8 cellular contexts compared by ENCODE assay signal in the genomic region with DNA sequence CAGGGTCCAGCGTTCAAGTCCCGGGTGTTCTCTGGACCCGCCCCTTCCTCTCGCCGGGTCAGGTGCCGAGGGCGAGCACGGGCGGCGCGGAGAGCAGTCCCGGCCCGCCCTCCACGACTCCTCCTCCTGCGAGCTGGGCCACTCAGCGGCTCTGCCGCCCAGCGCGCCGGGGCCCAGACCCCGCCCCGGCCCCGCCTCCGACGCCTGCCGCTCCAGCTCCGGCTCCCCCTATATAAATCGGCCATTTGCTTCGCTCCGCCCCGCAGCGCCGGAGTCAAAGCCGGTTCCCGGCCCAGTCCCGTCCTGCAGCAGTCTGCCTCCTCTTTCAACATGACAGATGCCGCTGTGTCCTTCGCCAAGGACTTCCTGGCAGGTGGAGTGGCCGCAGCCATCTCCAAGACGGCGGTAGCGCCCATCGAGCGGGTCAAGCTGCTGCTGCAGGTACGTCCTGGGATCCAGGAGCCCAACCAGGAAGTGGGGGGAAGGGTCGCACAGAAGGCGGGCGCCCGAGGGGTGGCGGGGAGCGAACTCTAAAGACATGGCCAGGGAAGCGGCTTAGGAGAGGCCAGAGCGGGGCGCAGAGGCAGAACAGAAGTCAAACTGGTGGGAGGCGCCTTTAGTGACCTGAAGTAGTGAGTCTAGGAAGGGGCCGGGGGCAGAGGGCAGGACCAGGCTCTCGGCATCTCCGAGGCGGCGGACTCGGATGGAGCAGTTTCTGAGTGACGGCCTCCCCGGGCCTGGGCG. TPM values are rescaled to one million over a fixed set of nuclear protein-coding genes. Genes with fewer than 3 reads are reported as not detected.
DNase-seq lines count a peak whose midpoint lies in the region; ATAC-seq and TF ChIP-seq lines count a peak whose summit lies in the region.

Gene SLC25A5, plus strand, starts transcription at position 259 of the 744 bp plus-strand sequence. Its CDS starts 72 bp downstream, at position 331.

- H3K4me1 Mint-ChIP-seq in activated CD4-positive, alpha-beta T cell treated with anti-CD3 and anti-CD28 coated beads, Interleukin-2, amount 10 ng/mL, durations not matched to agents 24 days and 14 days: peaks cover 6% of the 10 kb centered on the region

- peak within 1 kb of the TSS; percentile 62 for H3K4me3 ChIP-seq in colonic mucosa

- ATAC-seq in GM19043 (IDR thresholded peaks at IDR 0.05; ENCODE audit: low read depth, unreplicated experiment): peak; percentile 87
- ATAC-seq in HG03354 (IDR thresholded peaks at IDR 0.05; ENCODE audit: poor library complexity, severe bottlenecking, unreplicated experiment): peak; percentile 85
- peak; percentile 89 for ATAC-seq in left lobe of liver

- peak within 1 kb of the TSS; percentile 90 for H3K27ac ChIP-seq in colonic mucosa

- no peaks in the 10 kb centered on the region for H3K4me1 ChIP-seq in colonic mucosa

- no peaks in the 10 kb centered on the region for H3K9me3 Mint-ChIP-seq in activated CD4-positive, alpha-beta T cell treated with anti-CD3 and anti-CD28 coated beads, Interleukin-2, amount 10 ng/mL, durations not matched to agents 24 days and 14 days

- peak within 1 kb of the TSS; percentile 63 to 67 for H3K9ac ChIP-seq in colonic mucosa (ENCODE audit: low read depth in 2 of 2, low read length in 2 of 2)

- peak; percentile 59 to 73 for DNase-seq in AML-193 (lab: John Stamatoyannopoulos, UW)
- peak; percentile 67 for DNase-seq in NCI-H510A (lab: John Stamatoyannopoulos, UW)
- peak; percentile 95 for DNase-seq in activated CD4-positive, alpha-beta T cell treated with anti-CD3 and anti-CD28 coated beads, Interleukin-2, amount 10 ng/mL, durations not matched to agents 24 days and 14 days
- DNase-seq in colonic mucosa: peak; percentile 82
- DNase-seq in left lobe of liver (ENCODE audit: low spot score): peak; percentile 90
- DNase-seq in stimulated activated CD4-positive, alpha-beta T cell treated with anti-CD3 and anti-CD28 coated beads, Interleukin-2, amount 100 ng/mL, for 4 hours (ENCODE audit: low read depth): peak; percentile 78

- H3K27ac Mint-ChIP-seq in activated CD4-positive, alpha-beta T cell treated with anti-CD3 and anti-CD28 coated beads, Interleukin-2, amount 10 ng/mL, durations not matched to agents 24 days and 14 days: peak within 1 kb of the TSS; percentile 97

- no peaks in the 10 kb centered on the region for H3K36me3 ChIP-seq in colonic mucosa

- peak within 1 kb of the TSS; percentile 94 for H3K4me3 Mint-ChIP-seq in activated CD4-positive, alpha-beta T cell treated with anti-CD3 and anti-CD28 coated beads, Interleukin-2, amount 10 ng/mL, durations not matched to agents 24 days and 14 days

- intact Hi-C loops in activated CD4-positive, alpha-beta T cell treated with anti-CD3 and anti-CD28 coated beads, Interleukin-2, amount 10 ng/mL, durations not matched to agents 24 days and 14 days (cut with micrococcal nuclease): loop anchor here (1.0 to 5.0 kb wide), 5 partner anchors 14 to 1000 kb away; partner anchors contain the start of genes LAMP2, NKAP, PGRMC1 and SLC25A43
- intact Hi-C loops in colonic mucosa (cut with DNase I): loop anchor here (5.0 kb wide), 1 partner anchor 71 kb away; the partner anchor contains the start of gene SLC25A43

- no peaks in the 10 kb centered on the region for H3K9me3 ChIP-seq in colonic mucosa

- no peaks in the 10 kb centered on the region for H3K27me3 ChIP-seq in colonic mucosa

- TF ChIP-seq CTCF in colonic mucosa (IDR thresholded peaks at IDR 0.05): no peak

- H3K27me3 Mint-ChIP-seq in activated CD4-positive, alpha-beta T cell treated with anti-CD3 and anti-CD28 coated beads, Interleukin-2, amount 10 ng/mL, durations not matched to agents 24 days and 14 days: no peaks in the 10 kb centered on the region

- H3K36me3 Mint-ChIP-seq in activated CD4-positive, alpha-beta T cell treated with anti-CD3 and anti-CD28 coated beads, Interleukin-2, amount 10 ng/mL, durations not matched to agents 24 days and 14 days (ENCODE audit: low read depth): peaks cover 21% of the 10 kb centered on the region

RNA-seq across cellular contexts. Expression of gene SLC25A5, which starts in this region (rescaled TPM):
- 532 and 544 TPM in 2 replicates for total RNA-seq in activated CD4-positive, alpha-beta T cell treated with anti-CD3 and anti-CD28 coated beads, Interleukin-2, amount 10 ng/mL, durations not matched to agents 24 days and 14 days
- total RNA-seq in colonic mucosa (1,000 to 10,000 TPM; 1,091 to 1,162 TPM), left lobe of liver (208 TPM)

Comparison
In these comparisons a context has a peak if more than half of its experiments do, and no peak if none do; other contexts are left out.
1. Peak in every context shown above with its lines: DNase-seq, ATAC-seq, H3K4me3 ChIP-seq and H3K27ac ChIP-seq.